ENCODE assay signal across 13 cellular contexts in genomic region chr16:68065716-68066305, GRCh38. TPM values are rescaled to one million over a fixed set of nuclear protein-coding genes. Genes with fewer than 3 reads are reported as not detected.
DNase-seq lines count a peak whose midpoint lies in the region; ATAC-seq, FAIRE-seq and TF ChIP-seq lines count a peak whose summit lies in the region.
"Had no signal": no experiment of that assay in that cellular context is flagged by ENCODE, and none has a peak within 500 bp of the region (broad histone marks: within the 10 kb centered on the region; RNA-seq: fewer than 3 reads in every experiment).

No MANE protein-coding gene starts in this region.

- no peaks in the 10 kb centered on the region for H3K9me2 ChIP-seq in hepatocyte (replicated peaks; ENCODE audit: insufficient read depth)

- no peak overlapping the region for H3K4me3 ChIP-seq in astrocyte (ENCODE audit: insufficient read depth, low read depth, low read length)
- no peak overlapping the region for H3K4me3 ChIP-seq in hepatocyte

- H3K9me3 ChIP-seq in astrocyte (ENCODE audit: insufficient read depth, low read depth, low read length) (no peaks in the 10 kb centered on the region), hepatocyte (ENCODE audit: low read depth) (no peaks in the 10 kb centered on the region)

- H3K79me2 ChIP-seq in astrocyte (ENCODE audit: insufficient read depth, low read length) (no peaks in the 10 kb centered on the region), hepatocyte (no peaks in the 10 kb centered on the region)

- no peak for ATAC-seq in stimulated activated effector memory CD8-positive, alpha-beta T cell treated with anti-CD3 and anti-CD28 coated beads, Interleukin-12 subunit alpha, Interleukin-12 subunit beta, amount 100 ng/mL, for 72 hours
- no peak for ATAC-seq in HG03139 (IDR thresholded peaks at IDR 0.05; ENCODE audit: unreplicated experiment)

- H3K36me3 ChIP-seq in astrocyte (ENCODE audit: insufficient read depth, low read length): peaks cover 8% of the 10 kb centered on the region
- no peaks in the 10 kb centered on the region for H3K36me3 ChIP-seq in hepatocyte (replicated peaks; ENCODE audit: insufficient read depth, low read depth)

- no peaks in the 10 kb centered on the region for H3K27me3 Mint-ChIP-seq in T-helper 1 cell treated with Interleukin-12 subunit alpha and Interleukin-12 subunit beta and Interleukin-4 antibody, amounts not matched to agents 30 μg/mL and 1 μg/mL, for 36 hours (ENCODE audit: low read depth)
- H3K27me3 Mint-ChIP-seq in astrocyte (ENCODE audit: low read depth, unreplicated experiment) (no peaks in the 10 kb centered on the region), CD14-positive monocyte (ENCODE audit: low read depth in 3 of 3) (peaks cover 0 to 4% (median 0%) of the 10 kb centered on the region in 3 donors)

- H3K4me3 Mint-ChIP-seq in T-helper 1 cell treated with Interleukin-12 subunit alpha and Interleukin-12 subunit beta and Interleukin-4 antibody, amounts not matched to agents 30 μg/mL and 1 μg/mL, for 36 hours: no peak overlapping the region
- no peak overlapping the region for H3K4me3 Mint-ChIP-seq in astrocyte (ENCODE audit: unreplicated experiment)
- H3K4me3 Mint-ChIP-seq in stimulated activated effector memory CD8-positive, alpha-beta T cell treated with anti-CD3 and anti-CD28 coated beads, Interleukin-12 subunit alpha, Interleukin-12 subunit beta, amount 100 ng/mL, for 72 hours: no peak overlapping the region
- no peak overlapping the region for H3K4me3 Mint-ChIP-seq in CD14-positive monocyte
- H3K4me3 Mint-ChIP-seq: activated T-cell treated with anti-CD3 and anti-CD28 coated beads, Interleukin-2, amount 50 U/mL, for 4 hours had no signal

- H3K9ac ChIP-seq in astrocyte (ENCODE audit: low read length): peak overlapping the region; percentile 36

- H3K27me3 ChIP-seq in astrocyte (ENCODE audit: insufficient read depth, low read length): no peaks in the 10 kb centered on the region
- H3K27me3 ChIP-seq in hepatocyte: no peaks in the 10 kb centered on the region

- H3K27ac Mint-ChIP-seq in T-helper 1 cell treated with Interleukin-12 subunit alpha and Interleukin-12 subunit beta and Interleukin-4 antibody, amounts not matched to agents 30 μg/mL and 1 μg/mL, for 36 hours: peak overlapping the region; percentile 75
- H3K27ac Mint-ChIP-seq in astrocyte (ENCODE audit: unreplicated experiment) (peak overlapping the region; percentile 47), CD14-positive monocyte (no peak overlapping the region)
- peak overlapping the region; percentile 83 for H3K27ac Mint-ChIP-seq in stimulated activated effector memory CD8-positive, alpha-beta T cell treated with anti-CD3 and anti-CD28 coated beads, Interleukin-12 subunit alpha, Interleukin-12 subunit beta, amount 100 ng/mL, for 72 hours

- no peaks in the 10 kb centered on the region for H3K9me3 Mint-ChIP-seq in T-helper 1 cell treated with Interleukin-12 subunit alpha and Interleukin-12 subunit beta and Interleukin-4 antibody, amounts not matched to agents 30 μg/mL and 1 μg/mL, for 36 hours
- H3K9me3 Mint-ChIP-seq in astrocyte (ENCODE audit: unreplicated experiment) (no peaks in the 10 kb centered on the region), CD14-positive monocyte (no peaks in the 10 kb centered on the region)
- H3K9me3 Mint-ChIP-seq in stimulated activated effector memory CD8-positive, alpha-beta T cell treated with anti-CD3 and anti-CD28 coated beads, Interleukin-12 subunit alpha, Interleukin-12 subunit beta, amount 100 ng/mL, for 72 hours: no peaks in the 10 kb centered on the region
- H3K9me3 Mint-ChIP-seq: activated T-cell treated with anti-CD3 and anti-CD28 coated beads, Interleukin-2, amount 50 U/mL, for 4 hours had no signal

- TF ChIP-seq CTCF in astrocyte (IDR thresholded peaks at IDR 0.05; ENCODE audit: insufficient read depth, low read depth, low read length) (no peak), hepatocyte (IDR thresholded peaks at IDR 0.05; ENCODE audit: poor library complexity) (no peak), CD14-positive monocyte (IDR thresholded peaks at IDR 0.05) (no peak)

- H2AFZ ChIP-seq in astrocyte (ENCODE audit: low read depth, low read length) (no peak overlapping the region), hepatocyte (no peak overlapping the region)

- H3K27ac ChIP-seq in astrocyte (ENCODE audit: low read depth, low read length) (peak overlapping the region; percentile 66), hepatocyte (peak overlapping the region; percentile 83)
- H3K27ac ChIP-seq: 22Rv1 had no signal

- peak overlapping the region; percentile 59 for H3K4me2 ChIP-seq in astrocyte (ENCODE audit: low read length)
- H3K4me2 ChIP-seq in hepatocyte: no peak overlapping the region

- FAIRE-seq in astrocyte (lab: Jason Lieb, UNC): peak; percentile 72

- intact Hi-C loops in CD14-positive monocyte (cut with micrococcal nuclease): loop anchor here (2.0 to 10.0 kb wide), 2 partner anchors 183 to 241 kb away; no protein-coding TSS in a partner anchor

- peaks cover 71% of the 10 kb centered on the region for H3K4me1 Mint-ChIP-seq in T-helper 1 cell treated with Interleukin-12 subunit alpha and Interleukin-12 subunit beta and Interleukin-4 antibody, amounts not matched to agents 30 μg/mL and 1 μg/mL, for 36 hours (ENCODE audit: low read depth)
- H3K4me1 Mint-ChIP-seq in astrocyte (ENCODE audit: low read depth, unreplicated experiment) (peaks cover 18% of the 10 kb centered on the region), CD14-positive monocyte (peaks cover 60% of the 10 kb centered on the region)
- peaks cover 86% of the 10 kb centered on the region for H3K4me1 Mint-ChIP-seq in stimulated activated effector memory CD8-positive, alpha-beta T cell treated with anti-CD3 and anti-CD28 coated beads, Interleukin-12 subunit alpha, Interleukin-12 subunit beta, amount 100 ng/mL, for 72 hours

- 60% methylated on average over 6 of the region's 6 CpGs for WGBS in hepatocyte (ENCODE audit: low lambda C conversion rate, missing lambda C conversion rate)

- H3K36me3 Mint-ChIP-seq in T-helper 1 cell treated with Interleukin-12 subunit alpha and Interleukin-12 subunit beta and Interleukin-4 antibody, amounts not matched to agents 30 μg/mL and 1 μg/mL, for 36 hours (ENCODE audit: low read depth): peaks cover 42% of the 10 kb centered on the region
- H3K36me3 Mint-ChIP-seq in astrocyte (ENCODE audit: low read depth, unreplicated experiment) (peaks cover 16% of the 10 kb centered on the region), CD14-positive monocyte (peaks cover 49 to 77% of the 10 kb centered on the region in 2 donors)
- H3K36me3 Mint-ChIP-seq in stimulated activated effector memory CD8-positive, alpha-beta T cell treated with anti-CD3 and anti-CD28 coated beads, Interleukin-12 subunit alpha, Interleukin-12 subunit beta, amount 100 ng/mL, for 72 hours: peaks cover 58% of the 10 kb centered on the region

- H3K4me1 ChIP-seq in astrocyte (ENCODE audit: insufficient read depth, low read length) (peaks cover 25% of the 10 kb centered on the region), hepatocyte (ENCODE audit: insufficient read depth) (peaks cover 4% of the 10 kb centered on the region)

- DNase-seq in T-helper 1 cell (no peak), astrocyte (ENCODE audit: low read depth) (peak; percentile 77), hepatocyte (ENCODE audit: low spot score) (peak; percentile 49), CD14-positive monocyte (ENCODE audit: low spot score) (no peak), DMS153 (lab: John Stamatoyannopoulos, UW) (no peak)
- no peak for DNase-seq in stimulated activated effector memory CD8-positive, alpha-beta T cell treated with anti-CD3 and anti-CD28 coated beads, Interleukin-12 subunit alpha, Interleukin-12 subunit beta, amount 100 ng/mL, for 72 hours (ENCODE audit: low spot score in 2 of 2)
- DNase-seq: activated T-cell treated with anti-CD3 and anti-CD28 coated beads, Interleukin-2, amount 50 U/mL, for 4 hours; NCI-H1436 treated with DMSO at 0.1 percent for 48 hours; SIG-M5 had no signal

- peaks cover 5% of the 10 kb centered on the region for H4K20me1 ChIP-seq in astrocyte (ENCODE audit: insufficient read depth, low read length)
- no peaks in the 10 kb centered on the region for H4K20me1 ChIP-seq in hepatocyte (ENCODE audit: insufficient read depth, poor library complexity, severe bottlenecking)

RNA-seq across cellular contexts. Expression of gene NFATC3, which starts 19.4 kb away (rescaled TPM):
- 32.4 and 34.0 TPM in 2 replicates for total RNA-seq in astrocyte
- total RNA-seq in hepatocyte: 33.3 and 35.9 TPM in 2 replicates
- polyA plus RNA-seq in hepatocyte: 13.1 and 15.1 TPM in 2 replicates
- 10 to 100 TPM; 15.8 to 21.8 TPM for polyA plus RNA-seq in CD14-positive monocyte

RNA-seq across cellular contexts. Expression of gene DUS2, which starts 42.7 kb away (rescaled TPM):
- 14.0 and 14.9 TPM in 2 replicates for total RNA-seq in astrocyte
- 11.8 and 12.2 TPM in 2 replicates for total RNA-seq in hepatocyte
- 15.6 and 18.0 TPM in 2 replicates for polyA plus RNA-seq in hepatocyte
- polyA plus RNA-seq in CD14-positive monocyte: 10 to 100 TPM; 18.4 to 33.2 TPM

RNA-seq across cellular contexts. Expression of gene DDX28, which starts 42.8 kb away (rescaled TPM):
- 5.5 and 6.2 TPM in 2 replicates for total RNA-seq in astrocyte
- 8.6 and 11.1 TPM in 2 replicates for total RNA-seq in hepatocyte
- polyA plus RNA-seq in hepatocyte: 12.5 and 15.0 TPM in 2 replicates
- polyA plus RNA-seq in CD14-positive monocyte: 10 to 100 TPM; 27.7 to 42.9 TPM

RNA-seq across cellular contexts. Expression of gene DPEP2NB, which starts 50.1 kb away (rescaled TPM):
- not detected in 2 replicates for total RNA-seq in astrocyte
- total RNA-seq in hepatocyte: not detected in 2 replicates
- not detected in 2 replicates for polyA plus RNA-seq in hepatocyte
- not detected for polyA plus RNA-seq in CD14-positive monocyte
- total RNA-seq: activated T-cell treated with anti-CD3 and anti-CD28 coated beads, Interleukin-2, amount 50 U/mL, for 4 hours; pulmonary artery endothelial cell had no signal

Comparison
In these comparisons a context has a peak if more than half of its experiments do, and no peak if none do; other contexts are left out.
1. H3K27ac Mint-ChIP-seq: peak in T-helper 1 cell treated with Interleukin-12 subunit alpha and Interleukin-12 subunit beta and Interleukin-4 antibody, amounts not matched to agents 30 μg/mL and 1 μg/mL, for 36 hours (single experiment), astrocyte (single experiment) and stimulated activated effector memory CD8-positive, alpha-beta T cell treated with anti-CD3 and anti-CD28 coated beads, Interleukin-12 subunit alpha, Interleukin-12 subunit beta, amount 100 ng/mL, for 72 hours (single experiment); none in CD14-positive monocyte (0 of 7).
2. DNase-seq: peak in astrocyte (single experiment) and hepatocyte (single experiment); none in T-helper 1 cell (0 of 5), stimulated activated effector memory CD8-positive, alpha-beta T cell treated with anti-CD3 and anti-CD28 coated beads, Interleukin-12 subunit alpha, Interleukin-12 subunit beta, amount 100 ng/mL, for 72 hours (0 of 2), CD14-positive monocyte (single experiment) and DMS153 (single experiment).